Comparison of ENCODE assay signal across 20 cellular contexts in the genomic region with DNA sequence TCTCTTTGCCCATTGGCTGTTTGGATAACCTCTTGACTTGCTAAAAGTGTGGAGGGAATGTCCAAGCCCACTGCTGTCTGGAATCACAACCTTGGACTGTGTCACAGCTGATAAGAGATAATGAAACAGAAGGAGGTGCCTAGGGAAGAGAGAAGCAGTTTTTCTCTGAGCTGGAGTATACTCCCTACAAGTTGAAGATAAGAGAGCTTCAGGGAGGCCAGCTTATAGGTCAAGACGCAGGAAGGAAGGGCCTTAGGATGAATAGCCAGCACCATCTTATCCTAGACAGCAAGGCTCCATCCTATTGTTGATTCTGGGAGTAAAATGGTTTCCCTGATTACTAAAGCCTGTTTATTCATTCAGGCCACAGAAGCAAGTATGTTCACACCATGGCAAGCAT.
"Had no signal": no experiment of that assay in that cellular context is flagged by ENCODE, and none has a peak within 500 bp of the region (broad histone marks: within the 10 kb centered on the region; RNA-seq: fewer than 3 reads in every experiment).

No MANE protein-coding gene starts in this region.

- H3K36me3 Mint-ChIP-seq: activated naive CD8-positive, alpha-beta T cell treated with anti-CD3 and anti-CD28 coated beads for 36 hours had no signal

- DNase-seq: activated CD4-positive, alpha-beta T cell treated with anti-CD3 and anti-CD28 coated beads for 4 hours; activated CD4-positive, alpha-beta T cell treated with anti-CD3 and anti-CD28 coated beads, Interleukin-2, amount 50 U/mL, for 48 hours; activated CD4-positive, CD25-positive, alpha-beta regulatory T cell; activated CD8-positive, alpha-beta memory T cell treated with anti-CD3 and anti-CD28 coated beads, Interleukin-2, amount 50 U/mL, for 48 hours; activated naive CD4-positive, alpha-beta T cell treated with Interleukin-2 at 50 U/mL for 16 hours; activated naive CD8-positive, alpha-beta T cell treated with anti-CD3 and anti-CD28 coated beads for 36 hours; activated T-cell treated with anti-CD3 and anti-CD28 coated beads, Interleukin-2, amount 50 U/mL, for 4 hours; amniotic stem cell; cerebellar nuclear complex; cortex of kidney; foreskin keratinocyte; naive thymus-derived CD8-positive, alpha-beta T cell; retina; stimulated activated CD4-positive, alpha-beta T cell treated with anti-CD3 and anti-CD28 coated beads, Interleukin-4, amount 100 ng/mL, for 24 hours; stimulated activated naive CD8-positive, alpha-beta T cell treated with anti-CD3 and anti-CD28 coated beads, Interleukin-15, Interleukin-2, amounts not matched to agents 100 U/mL and 50 U/mL, for 24 hours; T-helper 2 cell; thyroid gland had no signal

- ATAC-seq: activated T-cell treated with anti-CD3 and anti-CD28 coated beads, Interleukin-2, amount 50 U/mL, for 4 hours; foreskin keratinocyte; naive thymus-derived CD8-positive, alpha-beta T cell; stimulated activated naive CD8-positive, alpha-beta T cell treated with anti-CD3 and anti-CD28 coated beads, Interleukin-15, Interleukin-2, amounts not matched to agents 100 U/mL and 50 U/mL, for 24 hours had no signal

- H3K4me1 Mint-ChIP-seq: activated naive CD8-positive, alpha-beta T cell treated with anti-CD3 and anti-CD28 coated beads for 36 hours; naive thymus-derived CD8-positive, alpha-beta T cell had no signal

- H3K27ac Mint-ChIP-seq: activated naive CD8-positive, alpha-beta T cell treated with anti-CD3 and anti-CD28 coated beads for 36 hours; naive thymus-derived CD8-positive, alpha-beta T cell; progenitor cell of endocrine pancreas had no signal

- H3K27me3 Mint-ChIP-seq: activated naive CD8-positive, alpha-beta T cell treated with anti-CD3 and anti-CD28 coated beads for 36 hours; naive thymus-derived CD8-positive, alpha-beta T cell; progenitor cell of endocrine pancreas had no signal

- H3K4me3 Mint-ChIP-seq: activated naive CD8-positive, alpha-beta T cell treated with anti-CD3 and anti-CD28 coated beads for 36 hours; activated T-cell treated with anti-CD3 and anti-CD28 coated beads, Interleukin-2, amount 50 U/mL, for 4 hours; naive thymus-derived CD8-positive, alpha-beta T cell had no signal

- FAIRE-seq: bronchial epithelial cell, endometrium had no signal
